8 cellular contexts compared by ENCODE assay signal in the genomic region with DNA sequence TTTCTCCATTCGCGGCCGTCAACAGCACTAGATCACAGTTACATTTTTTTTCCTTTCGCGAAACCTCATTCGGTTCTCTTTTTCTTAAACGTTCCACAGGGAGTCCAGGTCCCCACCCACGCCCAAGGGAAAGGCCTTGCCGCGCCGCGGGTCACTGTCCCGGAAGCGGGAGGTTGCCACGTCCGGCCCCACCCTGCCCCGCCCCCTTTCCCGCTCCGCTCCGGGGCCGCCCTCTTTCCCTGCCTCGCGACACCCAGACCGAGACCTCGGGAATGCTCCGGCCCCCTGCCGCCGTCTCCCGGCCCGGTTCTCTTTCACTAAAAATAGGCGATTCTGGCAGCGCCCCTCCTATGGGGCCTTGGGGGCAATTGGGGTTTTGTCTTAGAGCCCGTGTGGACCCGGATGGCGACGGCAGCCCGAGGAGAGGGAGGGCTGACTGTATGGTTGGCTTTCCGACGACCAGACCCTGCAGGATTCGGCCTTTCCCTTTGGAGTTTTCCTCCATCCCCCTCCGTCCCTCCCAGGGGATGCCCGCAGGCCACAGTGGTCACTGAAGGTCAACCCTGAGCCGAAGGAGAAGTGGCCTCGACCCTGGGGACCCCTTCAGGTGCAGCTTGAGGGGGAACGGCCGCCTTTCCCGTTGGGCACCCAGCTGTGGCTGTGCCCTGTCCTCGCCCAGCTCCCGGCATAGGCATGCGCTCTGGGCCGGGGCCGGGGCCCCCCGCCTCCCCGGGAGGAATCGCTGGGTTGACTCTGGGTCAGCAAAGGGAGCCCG. TPM values are rescaled to one million over a fixed set of nuclear protein-coding genes. Genes with fewer than 3 reads are reported as not detected.
DNase-seq lines count a peak whose midpoint lies in the region; ATAC-seq and TF ChIP-seq lines count a peak whose summit lies in the region.

No MANE protein-coding gene starts in this region.

- H3K27ac Mint-ChIP-seq in endodermal cell = peak overlapping the region; percentile 98

- peak; percentile 31 for ATAC-seq in HG03571 (IDR thresholded peaks at IDR 0.05; ENCODE audit: unreplicated experiment)
- ATAC-seq in mucosa of descending colon = peak; percentile 84

- peaks cover 31% of the 10 kb centered on the region for H3K36me3 ChIP-seq in endodermal cell (ENCODE audit: control insufficient read depth, insufficient read depth, low read length)
- H3K36me3 ChIP-seq in mucosa of descending colon (ENCODE audit: low read depth) = no peaks in the 10 kb centered on the region

- H3K9ac ChIP-seq in endodermal cell (ENCODE audit: extremely low read depth, low read length, poor library complexity, severe bottlenecking) = peak overlapping the region; percentile 97

- peak overlapping the region; percentile 86 for H3K4me3 ChIP-seq in endodermal cell (ENCODE audit: low read length)
- H3K4me3 ChIP-seq in mucosa of descending colon = peak overlapping the region; percentile 69

- peaks cover 43% of the 10 kb centered on the region for H3K4me1 Mint-ChIP-seq in endodermal cell

- peak overlapping the region; percentile 100 for H3K4me3 Mint-ChIP-seq in endodermal cell

- H3K9me3 Mint-ChIP-seq in endodermal cell = no peaks in the 10 kb centered on the region

- H3K36me3 Mint-ChIP-seq in endodermal cell (ENCODE audit: low read depth) = peaks cover 46% of the 10 kb centered on the region

- H3K27ac ChIP-seq in endodermal cell (ENCODE audit: low read depth, low read length) = peak overlapping the region; percentile 83

- TF ChIP-seq CTCF in endodermal cell (conservative IDR thresholded peaks at IDR 0.05) (no peak), mucosa of descending colon (IDR thresholded peaks at IDR 0.05) (no peak)

- H3K4me1 ChIP-seq in endodermal cell (ENCODE audit: control insufficient read depth, insufficient read depth, low read length) (peaks cover 7% of the 10 kb centered on the region), mucosa of descending colon (ENCODE audit: low read depth) (peaks cover 44% of the 10 kb centered on the region)

- H3K27me3 Mint-ChIP-seq in endodermal cell (ENCODE audit: insufficient read depth) = no peaks in the 10 kb centered on the region

- H3K9me3 ChIP-seq in endodermal cell (ENCODE audit: control insufficient read depth, low read length) = no peaks in the 10 kb centered on the region
- no peaks in the 10 kb centered on the region for H3K9me3 ChIP-seq in mucosa of descending colon

- peak; percentile 80 for DNase-seq in activated naive CD4-positive, alpha-beta T cell treated with Interleukin-2 at 50 U/mL for 16 hours
- DNase-seq in activated naive CD4-positive, alpha-beta T cell (lab: John Stamatoyannopoulos, UW) = no peak
- DNase-seq in activated CD4-positive, alpha-beta T cell treated with anti-CD3 and anti-CD28 coated beads, Interleukin-2, amount 50 U/mL, for 48 hours = peak; percentile 88 to 90
- peak; percentile 95 for DNase-seq in endodermal cell
- DNase-seq in mucosa of descending colon = peak; percentile 94 to 96 (median 95)
- DNase-seq in stimulated activated CD8-positive, alpha-beta memory T cell treated with anti-CD3 and anti-CD28 coated beads, Interleukin-4, amount 100 ng/mL, for 24 hours (ENCODE audit: low read depth) = peak; percentile 75
- DNase-seq in NCI-H2227 (lab: John Stamatoyannopoulos, UW; ENCODE audit: unreplicated experiment) = no peak

- intact Hi-C loops in mucosa of descending colon (cut with DNase I, micrococcal nuclease) = no loop called here

- H3K27me3 ChIP-seq in endodermal cell (ENCODE audit: control insufficient read depth, insufficient read depth, low read length, poor library complexity, severe bottlenecking) = no peaks in the 10 kb centered on the region

- WGBS in endodermal cell (ENCODE audit: insufficient coverage in 1 of 2, insufficient read length in 1 of 2), 2 experiments = 0% methylated on average over 26 to 56 of the region's 56 CpGs

RNA-seq across cellular contexts. Expression of a gene that starts 2.8 kb away (rescaled TPM):
- total RNA-seq in endodermal cell (1,000 to 10,000 TPM; 1,942 to 1,975 TPM), mucosa of descending colon (1,000 to 10,000 TPM; 1,078 to 1,367 (median 1,218) TPM)
- polyA plus RNA-seq in endodermal cell (2013, experiment 1 of 2) = 2,359 TPM
- polyA plus RNA-seq in endodermal cell (2013, experiment 2 of 2) = 2,067 TPM

RNA-seq across cellular contexts. Expression of a gene that starts 14.5 kb away (rescaled TPM):
- 1 to 10 TPM; 5.3 to 5.9 TPM for total RNA-seq in endodermal cell
- 8.0 TPM for polyA plus RNA-seq in endodermal cell (2013, experiment 1 of 2)
- 5.8 TPM for polyA plus RNA-seq in endodermal cell (2013, experiment 2 of 2)
- total RNA-seq in mucosa of descending colon = 10 to 100 TPM; 11.6 to 18.8 (median 15.8) TPM

RNA-seq across cellular contexts. Expression of a gene that starts 23.4 kb away (rescaled TPM):
- total RNA-seq in endodermal cell (10 to 100 TPM; 37.5 to 41.7 TPM), mucosa of descending colon (10 to 100 TPM; 25.6 to 34.0 (median 27.6) TPM)
- 29.1 TPM for polyA plus RNA-seq in endodermal cell (2013, experiment 1 of 2)
- 23.7 TPM for polyA plus RNA-seq in endodermal cell (2013, experiment 2 of 2)

RNA-seq across cellular contexts. Expression of a gene that starts 41.5 kb away (rescaled TPM):
- not detected for total RNA-seq in endodermal cell
- polyA plus RNA-seq in endodermal cell (2013, experiment 1 of 2) = 0.21 TPM
- 0.29 TPM for polyA plus RNA-seq in endodermal cell (2013, experiment 2 of 2)
- 1 to 10 TPM; 1.5 to 3.9 (median 3.2) TPM for total RNA-seq in mucosa of descending colon

Comparison
In these comparisons a context has a peak if more than half of its experiments do, and no peak if none do; other contexts are left out.
1. DNase-seq: peak in activated naive CD4-positive, alpha-beta T cell treated with Interleukin-2 at 50 U/mL for 16 hours (single experiment), activated CD4-positive, alpha-beta T cell treated with anti-CD3 and anti-CD28 coated beads, Interleukin-2, amount 50 U/mL, for 48 hours (2 of 2), endodermal cell (single experiment), mucosa of descending colon (3 of 3) and stimulated activated CD8-positive, alpha-beta memory T cell treated with anti-CD3 and anti-CD28 coated beads, Interleukin-4, amount 100 ng/mL, for 24 hours (single experiment); none in activated naive CD4-positive, alpha-beta T cell (0 of 4) and NCI-H2227 (single experiment).